13 cellular contexts compared by ENCODE assay signal in the genomic region with DNA sequence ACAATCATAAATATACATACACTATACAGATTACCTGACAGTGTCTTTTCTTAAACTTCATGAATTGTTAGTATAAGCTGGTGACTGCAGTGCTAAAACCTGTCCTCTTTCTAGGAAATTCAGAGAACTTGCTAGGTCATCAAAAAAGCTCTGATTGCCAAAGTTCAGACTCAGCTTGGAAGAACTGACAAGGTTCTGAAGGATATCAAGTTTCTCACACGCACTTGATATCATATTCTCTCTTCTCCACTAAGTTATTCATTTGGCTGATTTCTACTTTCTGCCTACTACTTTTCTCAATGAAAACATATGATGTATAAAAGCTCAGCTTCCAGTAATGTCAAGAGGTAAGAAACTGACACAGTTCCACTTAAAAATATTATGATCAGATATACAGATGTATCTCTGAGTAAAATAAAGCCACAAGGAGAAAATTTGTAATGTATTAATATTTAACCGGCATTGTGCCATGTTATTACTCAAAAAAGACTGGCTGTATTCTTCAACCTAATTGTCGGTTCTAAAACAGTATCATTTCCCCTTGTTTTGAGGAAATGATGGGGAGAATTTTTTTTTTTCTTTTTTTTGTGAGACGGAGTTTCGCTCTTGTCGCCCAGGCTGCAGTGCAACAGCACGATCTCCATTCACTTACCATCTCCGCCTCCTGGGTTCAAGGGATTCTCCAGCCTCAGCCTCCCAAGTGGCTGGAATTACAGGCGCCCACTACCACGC. TPM values are rescaled to one million over a fixed set of nuclear protein-coding genes. Genes with fewer than 3 reads are reported as not detected.
DNase-seq lines count a peak whose midpoint lies in the region; ATAC-seq, FAIRE-seq and TF ChIP-seq lines count a peak whose summit lies in the region.
"Had no signal": no experiment of that assay in that cellular context is flagged by ENCODE, and none has a peak within 500 bp of the region (broad histone marks: within the 10 kb centered on the region; RNA-seq: fewer than 3 reads in every experiment).

No MANE protein-coding gene starts in this region.

- no peak overlapping the region for H2AFZ ChIP-seq in PC-3 (ENCODE audit: low read length)

- no peaks in the 10 kb centered on the region for H3F3A ChIP-seq in PC-3 (ENCODE audit: low read length, unreplicated experiment)

- H3K27ac ChIP-seq in A549 (no peak overlapping the region), HEK293 (ENCODE audit: extremely low read depth, low read depth, low read length) (no peak overlapping the region), PC-3 (ENCODE audit: low read length) (no peak overlapping the region), right cardiac atrium (ENCODE audit: low read length) (no peak overlapping the region)

- H3K27me3 ChIP-seq in PC-3 (ENCODE audit: low read length) (no peaks in the 10 kb centered on the region), right cardiac atrium (ENCODE audit: control insufficient read depth, insufficient read depth) (no peaks in the 10 kb centered on the region)

- POLR2A ChIA-PET in A549 (lab: Yijun Ruan, JAX): no interaction called here
- POLR2A ChIA-PET in HEK293 (lab: Yijun Ruan, JAX): no interaction called here
- POLR2A ChIA-PET in PC-3 (lab: Charles Lee; ENCODE audit: unreplicated experiment): no interaction called here

- DNase-seq in A549 (ENCODE audit: low read depth in 1 of 2, low spot score in 1 of 2) (no peak), PC-3 (peak; percentile 9), foreskin fibroblast (peak; percentile 31 to 63), ureter (ENCODE audit: low spot score) (no peak), posterior cingulate gyrus (no peak), right cardiac atrium (no peak)
- DNase-seq: activated CD4-positive, CD25-positive, alpha-beta regulatory T cell treated with anti-CD3 and anti-CD28 coated beads, Interleukin-2, amount 50 U/mL, for 72 hours; AML-193; cerebellar nuclear complex; NCI-H146 had no signal

- H3K9ac ChIP-seq in PC-3 (ENCODE audit: low read length): no peak overlapping the region

- H3K9me3 ChIP-seq in A549 (no peaks in the 10 kb centered on the region), HEK293 (ENCODE audit: control insufficient read depth, insufficient read depth, low read depth, low read length) (no peaks in the 10 kb centered on the region), PC-3 (ENCODE audit: low read length) (no peaks in the 10 kb centered on the region), right cardiac atrium (ENCODE audit: control insufficient read depth, low read length) (no peaks in the 10 kb centered on the region)

- TF ChIP-seq CTCF in A549 (IDR thresholded peaks at IDR 0.05) (no peak), HEK293 (tag by site-specific recombination; IDR thresholded peaks at IDR 0.05) (no peak), PC-3 (conservative IDR thresholded peaks at IDR 0.05; ENCODE audit: low read depth, low read length) (no peak), foreskin fibroblast (IDR thresholded peaks at IDR 0.05; ENCODE audit: low read depth, low read length) (no peak)

- no peaks in the 10 kb centered on the region for H3K36me3 ChIP-seq in HEK293 (ENCODE audit: control insufficient read depth in 2 of 2, insufficient read depth in 1 of 2, low read length in 2 of 2)
- no peaks in the 10 kb centered on the region for H3K36me3 ChIP-seq in PC-3 (ENCODE audit: low read depth, low read length)

- BruUV-seq in PC-3 (replicated peaks; lab: Mats Ljungman, UMichigan): no TSS peak

- no peak for FAIRE-seq in A549 (lab: Jason Lieb, UNC)

- no peaks in the 10 kb centered on the region for H3K9me2 ChIP-seq in PC-3 (replicated peaks; ENCODE audit: low read length)

- H3K4me2 ChIP-seq in A549 (no peak overlapping the region), PC-3 (ENCODE audit: low read length) (peak overlapping the region; percentile 32)

- no peak for TF ChIP-seq RAD21 in A549 (conservative IDR thresholded peaks at IDR 0.05 in 1 of 2, IDR thresholded peaks at IDR 0.05 in 1 of 2)

- no peaks in the 10 kb centered on the region for H4K20me1 ChIP-seq in PC-3 (ENCODE audit: low read length)

- peaks cover 20% of the 10 kb centered on the region; the same call in 1 of the 2 replicates for H3K79me2 ChIP-seq in PC-3 (ENCODE audit: low read length)

- CTCF ChIA-PET in A549 (lab: Yijun Ruan, JAX): interaction anchor here (0.7 kb wide), 1 partner anchor 18 kb away, joined by 3 read pairs; no protein-coding TSS in a partner anchor
- CTCF ChIA-PET in HEK293 (lab: Yijun Ruan, JAX): interaction anchor here (0.9 to 1.4 kb wide), 2 partner anchors 18 to 93 kb away, joined by 3 to 4 read pairs; no protein-coding TSS in a partner anchor
- CTCF ChIA-PET in PC-3 (lab: Charles Lee): interaction anchor here (0.6 kb wide), 1 partner anchor 65 kb away, joined by 3 read pairs; no protein-coding TSS in a partner anchor

- intact Hi-C loops in PC-3 (cut with micrococcal nuclease) (loop anchor here (5.0 kb wide), 1 partner anchor 957 kb away; a partner anchor contains a TSS), posterior cingulate gyrus (cut with DNase I) (no loop called here), right cardiac atrium (cut with DNase I) (no loop called here)

- no peak for TF ChIP-seq EP300 in A549 (IDR thresholded peaks at IDR 0.05)

- no peak for ATAC-seq in A549
- ATAC-seq in PC-3: no peak
- ATAC-seq in GM21447 (IDR thresholded peaks at IDR 0.05; ENCODE audit: unreplicated experiment): no peak
- ATAC-seq in right cardiac atrium: no peak
- ATAC-seq: Right ventricle myocardium inferior had no signal

- TF ChIP-seq POLR2A in A549 (IDR thresholded peaks at IDR 0.05; ENCODE audit: low read length): no peak

- 77% methylated on average over 10 of the region's 10 CpGs for WGBS in A549 (ENCODE audit: missing lambda C conversion rate)
- WGBS in right cardiac atrium: 76% methylated on average over 10 of the region's 10 CpGs

- H3K4me1 ChIP-seq in A549: peaks cover 16% of the 10 kb centered on the region; the same call in 2 of the 3 replicates
- H3K4me1 ChIP-seq in HEK293 (ENCODE audit: control insufficient read depth, insufficient read depth, low read length): peaks cover 12% of the 10 kb centered on the region
- peaks cover 20% of the 10 kb centered on the region for H3K4me1 ChIP-seq in PC-3 (ENCODE audit: insufficient read depth, low read length)
- no peaks in the 10 kb centered on the region for H3K4me1 ChIP-seq in right cardiac atrium (ENCODE audit: control insufficient read depth, insufficient read depth, low read length)

- no peak overlapping the region for H3K4me3 ChIP-seq in A549
- H3K4me3 ChIP-seq in HEK293 (ENCODE audit: low read depth, low read length): no peak overlapping the region
- H3K4me3 ChIP-seq in PC-3 (ENCODE audit: low read length): no peak overlapping the region
- peak overlapping the region in 1 of 2 donors; percentile 33 for H3K4me3 ChIP-seq in foreskin fibroblast (ENCODE audit: low read depth in 1 of 2, low read length in 2 of 2)
- no peak overlapping the region for H3K4me3 ChIP-seq in right cardiac atrium (ENCODE audit: low read length)

TF ChIP-seq in HEK293, 187 proteins besides CTCF, POLR2A, EP300 and RAD21 (continues in another document):
- TF ChIP-seq, protein P1, sequence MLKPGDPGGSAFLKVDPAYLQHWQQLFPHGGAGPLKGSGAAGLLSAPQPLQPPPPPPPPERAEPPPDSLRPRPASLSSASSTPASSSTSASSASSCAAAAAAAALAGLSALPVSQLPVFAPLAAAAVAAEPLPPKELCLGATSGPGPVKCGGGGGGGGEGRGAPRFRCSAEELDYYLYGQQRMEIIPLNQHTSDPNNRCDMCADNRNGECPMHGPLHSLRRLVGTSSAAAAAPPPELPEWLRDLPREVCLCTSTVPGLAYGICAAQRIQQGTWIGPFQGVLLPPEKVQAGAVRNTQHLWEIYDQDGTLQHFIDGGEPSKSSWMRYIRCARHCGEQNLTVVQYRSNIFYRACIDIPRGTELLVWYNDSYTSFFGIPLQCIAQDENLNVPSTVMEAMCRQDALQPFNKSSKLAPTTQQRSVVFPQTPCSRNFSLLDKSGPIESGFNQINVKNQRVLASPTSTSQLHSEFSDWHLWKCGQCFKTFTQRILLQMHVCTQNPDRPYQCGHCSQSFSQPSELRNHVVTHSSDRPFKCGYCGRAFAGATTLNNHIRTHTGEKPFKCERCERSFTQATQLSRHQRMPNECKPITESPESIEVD (tag by site-specific recombination; IDR thresholded peaks at IDR 0.05): peak; percentile 60
- TF ChIP-seq TCF7L2 (IDR thresholded peaks at IDR 0.05; ENCODE audit: borderline replicate concordance, low read depth, low read length) (no peak), ZNF560 (tag by site-specific recombination; IDR thresholded peaks at IDR 0.05; ENCODE audit: borderline replicate concordance) (no peak), ZNF510 (tag by site-specific recombination; IDR thresholded peaks at IDR 0.05; ENCODE audit: insufficient replicate concordance) (no peak), ZBTB20 (tag by site-specific recombination; IDR thresholded peaks at IDR 0.05) (peak; percentile 46)
- TF ChIP-seq, protein P2, sequence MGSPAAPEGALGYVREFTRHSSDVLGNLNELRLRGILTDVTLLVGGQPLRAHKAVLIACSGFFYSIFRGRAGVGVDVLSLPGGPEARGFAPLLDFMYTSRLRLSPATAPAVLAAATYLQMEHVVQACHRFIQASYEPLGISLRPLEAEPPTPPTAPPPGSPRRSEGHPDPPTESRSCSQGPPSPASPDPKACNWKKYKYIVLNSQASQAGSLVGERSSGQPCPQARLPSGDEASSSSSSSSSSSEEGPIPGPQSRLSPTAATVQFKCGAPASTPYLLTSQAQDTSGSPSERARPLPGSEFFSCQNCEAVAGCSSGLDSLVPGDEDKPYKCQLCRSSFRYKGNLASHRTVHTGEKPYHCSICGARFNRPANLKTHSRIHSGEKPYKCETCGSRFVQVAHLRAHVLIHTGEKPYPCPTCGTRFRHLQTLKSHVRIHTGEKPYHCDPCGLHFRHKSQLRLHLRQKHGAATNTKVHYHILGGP (tag by site-specific recombination; IDR thresholded peaks at IDR 0.05): peak; percentile 99

RNA-seq across cellular contexts. Expression of a gene that starts 2.4 kb away (rescaled TPM):
- polyA plus RNA-seq in A549 (2011; rRNA removed) (17.6 and 22.1 TPM in 2 replicates), A549 (2017; fragmentation: RNase III; extraction: RNeasy Plus Mini Kit Qiagen cat#74134 plus additional on column Dnase treatment) (10.2 to 11.0 TPM (median 10.5 TPM) in 3 replicates), right cardiac atrium (45.9 TPM)
- 5.8 and 6.7 TPM in 2 replicates for polyA plus RNA-seq in A549 (2012; cell fraction: cytosol; rRNA removed)
- 2.9 and 3.2 TPM in 2 replicates for polyA plus RNA-seq in A549 (2012; cell fraction: nucleus; rRNA removed)
- polyA minus RNA-seq in A549 (2011; rRNA and poly(A)+ RNA removed): 11.2 and 11.5 TPM in 2 replicates
- total RNA-seq in PC-3 (2014; rRNA removed) (31.1 and 39.7 TPM in 2 replicates), ureter (40.4 TPM), right cardiac atrium (10 to 100 TPM; 66.9 to 88.6 (median 79.6) TPM)

RNA-seq across cellular contexts. Expression of a gene that starts 31.3 kb away (rescaled TPM):
- 17.2 and 27.1 TPM in 2 replicates for polyA plus RNA-seq in A549 (2011; rRNA removed)
- 3.8 and 3.9 TPM in 2 replicates for polyA plus RNA-seq in A549 (2012; cell fraction: cytosol; rRNA removed)
- polyA plus RNA-seq in A549 (2012; cell fraction: nucleus; rRNA removed): 4.0 and 5.9 TPM in 2 replicates
- 8.7 to 10.9 TPM (median 10.4 TPM) in 3 replicates for polyA plus RNA-seq in A549 (2017; fragmentation: RNase III; extraction: RNeasy Plus Mini Kit Qiagen cat#74134 plus additional on column Dnase treatment)
- 4.5 and 7.4 TPM in 2 replicates for polyA minus RNA-seq in A549 (2011; rRNA and poly(A)+ RNA removed)
- 18.8 and 19.9 TPM in 2 replicates for total RNA-seq in PC-3 (2014; rRNA removed)
- 49.4 TPM for total RNA-seq in ureter
- 10 to 100 TPM; 21.3 to 29.8 (median 22.3) TPM for total RNA-seq in right cardiac atrium
- polyA plus RNA-seq in right cardiac atrium: 11.9 TPM

Comparison
In these comparisons a context has a peak if more than half of its experiments do, and no peak if none do; other contexts are left out.
1. DNase-seq: peak in PC-3 (single experiment) and foreskin fibroblast (2 of 2); none in A549 (0 of 2), ureter (single experiment), posterior cingulate gyrus (0 of 10) and right cardiac atrium (0 of 3).